15 cellular contexts compared by ENCODE assay signal in the genomic region with DNA sequence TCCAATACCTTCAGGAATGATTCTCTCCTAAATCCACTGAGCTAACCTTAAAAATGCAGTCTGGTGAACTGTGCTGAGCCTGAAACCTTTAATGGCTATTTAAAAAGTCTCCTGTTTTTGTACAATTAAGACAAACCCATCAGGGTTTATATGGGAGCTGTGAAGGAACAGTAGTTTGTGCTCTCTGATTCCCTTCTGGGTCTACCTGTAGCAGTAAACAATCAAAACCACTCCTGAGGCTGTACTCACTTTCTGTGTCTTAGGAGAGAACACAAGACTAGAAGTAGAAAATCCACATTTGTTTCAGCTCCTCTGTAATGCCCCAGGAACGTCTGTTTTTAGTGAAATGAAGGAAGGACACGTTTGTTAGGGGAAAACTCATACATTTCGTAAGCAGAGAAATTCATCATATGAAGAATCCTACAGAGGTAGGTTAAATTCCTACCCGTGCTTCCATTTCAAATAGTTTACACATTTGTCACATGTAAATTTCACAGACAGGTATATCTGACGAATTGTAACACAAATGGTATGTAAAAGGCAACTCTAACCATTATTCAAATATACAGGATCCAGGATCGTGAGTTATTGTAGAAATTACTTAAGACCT. TPM values are rescaled to one million over a fixed set of nuclear protein-coding genes. Genes with fewer than 3 reads are reported as not detected.
A peak's percentile ranks its signal among the peaks of the same experiment; 100 is the strongest.
DNase-seq lines count a peak whose midpoint lies in the region; ATAC-seq, FAIRE-seq and TF ChIP-seq lines count a peak whose summit lies in the region.
"Had no signal": no experiment of that assay in that cellular context is flagged by ENCODE, and none has a peak within 500 bp of the region (broad histone marks: within the 10 kb centered on the region; RNA-seq: fewer than 3 reads in every experiment).

No MANE protein-coding gene starts in this region.

- peak overlapping the region; percentile 19 to 27 (median 24) for H3K27ac Mint-ChIP-seq in nephron
- H3K27ac Mint-ChIP-seq: activated CD8-positive, alpha-beta T cell treated with anti-CD3 and anti-CD28 coated beads, Interleukin-2, amount 10 ng/mL, durations not matched to agents 7 days and 5 days had no signal

- no peak for FAIRE-seq in K562 (lab: Jason Lieb, UNC)

- DNase-seq in K562 (ENCODE audit: extremely low read depth in 1 of 4, low spot score in 3 of 4) = no peak
- DNase-seq in T-helper 9 cell = no peak
- DNase-seq in NCI-H2029 treated with DMSO at 0.1 percent for 48 hours (lab: John Stamatoyannopoulos, UW) = no peak
- DNase-seq: activated CD8-positive, alpha-beta T cell treated with anti-CD3 and anti-CD28 coated beads, Interleukin-2, amount 10 ng/mL, durations not matched to agents 7 days and 5 days; effector memory CD4-positive, alpha-beta T cell; left ventricle myocardium inferior; NCI-H1930; psoas muscle; stomach had no signal

- H3K27me3 ChIP-seq in BLaER1 (no peaks in the 10 kb centered on the region), HUES64 (ENCODE audit: insufficient read depth, low read length) (peaks cover 3% of the 10 kb centered on the region), K562 (ENCODE audit: control insufficient read depth in 2 of 2, insufficient read depth in 2 of 2, low read length in 2 of 2) (no peaks in the 10 kb centered on the region)
- H3K27me3 ChIP-seq: stomach had no signal

- in situ Hi-C loops in K562 (cut with MboI) = no loop called here

- CTCF ChIA-PET in K562 (lab: Yijun Ruan, JAX; ENCODE audit: low intra/inter-chr PET ratio) = no interaction called here

- peaks cover 74% of the 10 kb centered on the region for H3K4me1 ChIP-seq in BLaER1
- peaks cover 58% of the 10 kb centered on the region for H3K4me1 ChIP-seq in HUES64 (ENCODE audit: insufficient read depth, low read length)
- peaks cover 29 to 32% of the 10 kb centered on the region in 2 experiments for H3K4me1 ChIP-seq in K562 (replicated peaks in 1 of 2; ENCODE audit: control insufficient read depth in 2 of 2, insufficient read depth in 2 of 2, low read length in 2 of 2)

- H3K4me3 ChIP-seq in BLaER1 (no peak overlapping the region; the same call in 1 of the 2 replicates), HUES64 (ENCODE audit: low read length) (no peak overlapping the region), K562 (no peak overlapping the region)
- H3K4me3 ChIP-seq: psoas muscle, stomach had no signal

- peak overlapping the region; percentile 98; the same call in 1 of the 2 replicates for H3K27ac ChIP-seq in BLaER1
- 0 out of 2 replicates have a peak overlapping the region, but pooled peaks have one; percentile 27 for H3K27ac ChIP-seq in HUES64 (ENCODE audit: low read depth, low read length)
- H3K27ac ChIP-seq in K562 (ENCODE audit: extremely low read depth, low read depth, low read length) = peak overlapping the region; percentile 6; the same call in 1 of the 3 replicates
- H3K27ac ChIP-seq: left ventricle myocardium inferior, psoas muscle had no signal

- no peaks in the 10 kb centered on the region for H3K36me3 Mint-ChIP-seq in nephron (ENCODE audit: low read depth)

- 63% methylated on average over 4 of the region's 6 CpGs for WGBS in HUES64
- 43% methylated on average over 6 of the region's 6 CpGs for WGBS in K562 (ENCODE audit: insufficient coverage, low coverage, missing lambda C conversion rate)

- H3K9me3 Mint-ChIP-seq in nephron = no peaks in the 10 kb centered on the region
- H3K9me3 Mint-ChIP-seq: central memory CD8-positive, alpha-beta T cell had no signal

- TF ChIP-seq CTCF in K562 (IDR thresholded peaks at IDR 0.05 in 2 of 3, conservative IDR thresholded peaks at IDR 0.05 in 1 of 3; ENCODE audit: insufficient read depth in 2 of 3, low read depth in 1 of 3, low read length in 3 of 3) = no peak
- TF ChIP-seq CTCF in nephron (IDR thresholded peaks at IDR 0.05; ENCODE audit: unreplicated experiment in 3 of 3) = no peak

- peaks cover 4% of the 10 kb centered on the region for H3K9me1 ChIP-seq in K562 (ENCODE audit: control insufficient read depth, insufficient read depth, low read length)

- intact Hi-C loops in K562 (cut with micrococcal nuclease) = loop anchor here (5.0 kb wide), 6 partner anchors 78 to 417 kb away; no protein-coding TSS in a partner anchor

- H4K20me1 ChIP-seq in BLaER1 = peaks cover 83% of the 10 kb centered on the region
- peaks cover 40% of the 10 kb centered on the region for H4K20me1 ChIP-seq in K562 (replicated peaks; ENCODE audit: control insufficient read depth, insufficient read depth, low read length)

- H3K36me3 ChIP-seq in BLaER1 = peaks cover 23% of the 10 kb centered on the region
- no peaks in the 10 kb centered on the region for H3K36me3 ChIP-seq in HUES64 (ENCODE audit: insufficient read depth, low read length)
- H3K36me3 ChIP-seq in K562 (ENCODE audit: control insufficient read depth, insufficient read depth, low read length) = peaks cover 21% of the 10 kb centered on the region; the same call in 2 of the 3 replicates
- H3K36me3 ChIP-seq: left ventricle myocardium inferior, stomach had no signal

- H3K9me3 ChIP-seq in BLaER1 = no peaks in the 10 kb centered on the region
- H3K9me3 ChIP-seq in HUES64 (ENCODE audit: insufficient read depth, low read depth, low read length) = no peaks in the 10 kb centered on the region
- no peaks in the 10 kb centered on the region for H3K9me3 ChIP-seq in K562 (replicated peaks; ENCODE audit: control insufficient read depth, insufficient read depth, low read depth, low read length)
- H3K9me3 ChIP-seq: left ventricle myocardium inferior, psoas muscle, stomach had no signal

- H2AFZ ChIP-seq in K562 (ENCODE audit: low read depth, low read length) = no peak overlapping the region

- H3K4me1 Mint-ChIP-seq in nephron = peaks cover 54% of the 10 kb centered on the region

- no TSS peak for BruUV-seq in K562 (replicated peaks; lab: Mats Ljungman, UMichigan)

- H3K4me2 ChIP-seq in BLaER1 (peak overlapping the region; percentile 92), K562 (ENCODE audit: insufficient read depth, low read length) (peak overlapping the region; percentile 20; the same call in 1 of the 2 replicates)

- H3K79me2 ChIP-seq in K562 (ENCODE audit: control insufficient read depth, insufficient read depth, low read length) = peaks cover 89% of the 10 kb centered on the region

- H3K9ac ChIP-seq in BLaER1 (peak overlapping the region; percentile 98; the same call in 1 of the 2 replicates), HUES64 (ENCODE audit: low read depth, low read length) (no peak overlapping the region), K562 (ENCODE audit: insufficient read depth in 1 of 2, low read depth in 2 of 2, low read length in 2 of 2) (peak overlapping the region in 1 of 2 experiments; percentile 4; a peak in 1 of 4 replicates)

- TF ChIP-seq RAD21 in K562 (CRISPR knock-in tag; conservative IDR thresholded peaks at IDR 0.05 in 1 of 2, IDR thresholded peaks at IDR 0.05 in 1 of 2) = no peak

- ATAC-seq in K562 (no peak), HG03460 (IDR thresholded peaks at IDR 0.05; ENCODE audit: unreplicated experiment) (no peak), esophagus mucosa (no peak)
- ATAC-seq: activated CD8-positive, alpha-beta T cell treated with anti-CD3 and anti-CD28 coated beads, Interleukin-2, amount 10 ng/mL, durations not matched to agents 7 days and 5 days; psoas muscle had no signal

- POLR2A ChIA-PET in K562 (lab: Yijun Ruan, JAX) = interaction anchor here (0.6 to 4.7 kb wide), 6 partner anchors 10 to 169 kb away, joined by 3 to 20 read pairs (median 4); no protein-coding TSS in a partner anchor

- no peak for TF ChIP-seq POLR2A in K562 (conservative IDR thresholded peaks at IDR 0.05)

- TF ChIP-seq EP300 in K562 (IDR thresholded peaks at IDR 0.05; ENCODE audit: low read length) = no peak

- no peaks in the 10 kb centered on the region for H3K27me3 Mint-ChIP-seq in nephron (ENCODE audit: low read depth)
- H3K27me3 Mint-ChIP-seq: central memory CD8-positive, alpha-beta T cell had no signal

- peak overlapping the region; percentile 48 to 64 (median 51) for H3K4me3 Mint-ChIP-seq in nephron
- H3K4me3 Mint-ChIP-seq: activated CD8-positive, alpha-beta T cell treated with anti-CD3 and anti-CD28 coated beads, Interleukin-2, amount 10 ng/mL, durations not matched to agents 7 days and 5 days; central memory CD8-positive, alpha-beta T cell had no signal

TF ChIP-seq in K562, 482 proteins besides CTCF, POLR2A, EP300 and RAD21 (continues in another document):
- TF ChIP-seq FOXA1 (IDR thresholded peaks at IDR 0.05; ENCODE audit: borderline replicate concordance) = no peak
- TF ChIP-seq NFIX (CRISPR knock-in tag; IDR thresholded peaks at IDR 0.05; ENCODE audit: low read depth) = no peak
- TF ChIP-seq POLR3A (IDR thresholded peaks at IDR 0.05; ENCODE audit: borderline replicate concordance, extremely low read depth, insufficient read depth, insufficient read length) = no peak
- TF ChIP-seq PRMT5 (CRISPR knock-in tag; IDR thresholded peaks at IDR 0.05) = no peak
- TF ChIP-seq, protein P1, sequence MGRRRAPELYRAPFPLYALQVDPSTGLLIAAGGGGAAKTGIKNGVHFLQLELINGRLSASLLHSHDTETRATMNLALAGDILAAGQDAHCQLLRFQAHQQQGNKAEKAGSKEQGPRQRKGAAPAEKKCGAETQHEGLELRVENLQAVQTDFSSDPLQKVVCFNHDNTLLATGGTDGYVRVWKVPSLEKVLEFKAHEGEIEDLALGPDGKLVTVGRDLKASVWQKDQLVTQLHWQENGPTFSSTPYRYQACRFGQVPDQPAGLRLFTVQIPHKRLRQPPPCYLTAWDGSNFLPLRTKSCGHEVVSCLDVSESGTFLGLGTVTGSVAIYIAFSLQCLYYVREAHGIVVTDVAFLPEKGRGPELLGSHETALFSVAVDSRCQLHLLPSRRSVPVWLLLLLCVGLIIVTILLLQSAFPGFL (CRISPR knock-in tag; IDR thresholded peaks at IDR 0.05) = 0 out of 2 replicates have a peak, but pooled peaks have one; percentile 54

RNA-seq across cellular contexts. Expression of a gene that starts 2.6 kb away (rescaled TPM):
- 24.9 TPM for polyA plus RNA-seq in HUES64 (2013, experiment 1 of 2)
- 29.5 TPM for polyA plus RNA-seq in HUES64 (2013, experiment 2 of 2)
- 271 and 342 TPM in 2 replicates for total RNA-seq in K562 (2011; cell fraction: chromatin; rRNA removed; ENCODE audit: low replicate concordance)
- 121 and 144 TPM in 2 replicates for total RNA-seq in K562 (2011; cell fraction: nucleolus; rRNA removed)
- total RNA-seq in K562 (2011; cell fraction: nucleoplasm; rRNA removed) = 169 and 178 TPM in 2 replicates
- total RNA-seq in K562 (2014; rRNA removed) = 25.2 and 34.2 TPM in 2 replicates
- total RNA-seq in K562 (2014; rRNA removed; fragmentation: Illumina TruSeq; extraction: Trizol) = 33.0 and 41.3 TPM in 2 replicates
- 25.2 and 26.2 TPM in 2 replicates for total RNA-seq in K562 (2015; rRNA removed; fragmentation: Illumina TruSeq; extraction: Trizol)
- total RNA-seq in K562 (2021) = 52.9 and 55.3 TPM in 2 replicates
- polyA plus RNA-seq in K562 (2011; rRNA removed) = 9.6 and 13.0 TPM in 2 replicates
- 9.5 and 20.1 TPM in 2 replicates for polyA plus RNA-seq in K562 (2011; cell fraction: cytosol; rRNA removed)
- 8.9 and 14.8 TPM in 2 replicates for polyA plus RNA-seq in K562 (2011; cell fraction: nucleus; rRNA removed)
- polyA plus RNA-seq in K562 (2012) = 27.5 and 61.2 TPM in 2 replicates
- 31.9 and 32.2 TPM in 2 replicates for polyA plus RNA-seq in K562 (2014; fragmentation: Illumina TruSeq; extraction: Trizol)
- polyA plus RNA-seq in K562 (2014; fragmentation: Nextera tagmentation; extraction: Ambion mirVana) = 1 to 10 TPM; 3.6 to 6.7 TPM
- polyA plus RNA-seq in K562 (2014; rRNA removed) = 21.4 and 24.7 TPM in 2 replicates
- polyA minus RNA-seq in K562 (2011; rRNA and poly(A)+ RNA removed) = 33.4 and 37.2 TPM in 2 replicates
- 13.4 and 20.4 TPM in 2 replicates for polyA minus RNA-seq in K562 (2011; cell fraction: cytosol; rRNA and poly(A)+ RNA removed)
- polyA minus RNA-seq in K562 (2011; cell fraction: nucleus; rRNA and poly(A)+ RNA removed) = 30.6 and 60.0 TPM in 2 replicates
- 53.3 TPM for total RNA-seq in esophagus mucosa

Comparison
In these comparisons a context has a peak if more than half of its experiments do, and no peak if none do; other contexts are left out.
1. H3K27ac ChIP-seq: peak in every context shown above with its lines; median percentile 98 in BLaER1; 27 in HUES64; 6 in K562.